ENCODE assay signal across 34 cellular contexts in the genomic region with DNA sequence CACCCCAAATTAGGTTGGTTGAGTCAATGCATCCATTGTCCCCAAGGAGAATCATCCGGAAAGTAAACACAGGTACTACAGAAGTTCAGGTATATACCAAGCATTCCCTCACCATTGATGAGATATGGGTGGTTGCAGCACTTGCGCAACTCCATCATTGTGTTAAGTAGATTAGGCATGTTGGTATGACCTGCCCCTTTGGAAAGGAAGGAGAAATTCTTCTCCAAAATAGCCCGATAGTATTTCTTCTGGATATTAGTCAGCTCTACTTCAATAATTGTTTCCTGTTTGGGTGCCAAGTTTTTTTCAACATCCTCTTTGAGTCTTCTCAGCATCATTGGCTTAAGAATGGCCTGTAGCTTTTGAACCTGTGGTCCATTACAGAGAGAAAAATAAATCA. TPM values are rescaled to one million over a fixed set of nuclear protein-coding genes. Genes with fewer than 3 reads are reported as not detected.
A peak's percentile ranks its signal among the peaks of the same experiment; 100 is the strongest.
DNase-seq lines count a peak whose midpoint lies in the region; ATAC-seq and TF ChIP-seq lines count a peak whose summit lies in the region.
"Had no signal": no experiment of that assay in that cellular context is flagged by ENCODE, and none has a peak within 500 bp of the region (broad histone marks: within the 10 kb centered on the region; RNA-seq: fewer than 3 reads in every experiment).

No MANE protein-coding gene starts in this region.

- H3F3A ChIP-seq in GM23248 (ENCODE audit: insufficient read depth), result peaks cover 49% of the 10 kb centered on the region

- CTCF ChIA-PET in activated CD8-positive, alpha-beta memory T cell treated with anti-CD3 and anti-CD28 coated beads, Interleukin-2, amount 10 ng/mL, durations not matched to agents 7 days and 5 days (lab: Charles Lee), result interaction anchor here (1.2 kb wide), 1 partner anchor 40 kb away, joined by 3 read pairs; no protein-coding TSS in a partner anchor

- H3K4me1 Mint-ChIP-seq in activated CD8-positive, alpha-beta memory T cell treated with anti-CD3 and anti-CD28 coated beads, Interleukin-2, amount 10 ng/mL, durations not matched to agents 7 days and 5 days, result peaks cover 9% of the 10 kb centered on the region
- H3K4me1 Mint-ChIP-seq: activated B cell treated with CpG ODN at 0.5 μM for 24 hours; activated naive CD8-positive, alpha-beta T cell treated with anti-CD3 and anti-CD28 coated beads, Interleukin-2, amount 10 ng/mL, durations not matched to agents 7 days and 5 days; activated T-helper 17 cell treated with anti-CD3 and anti-CD28 coated beads, Interleukin-2, amount 50 U/mL, for 72 hours; CD4-positive, alpha-beta memory T cell; natural killer cell; stimulated activated memory B cell treated with anti-CD40 and anti-IgM and Interleukin-4, amounts not matched to agents 10 μg/mL and 1 μg/mL and 100 μg/mL, for 72 hours had no signal

- ATAC-seq in activated CD8-positive, alpha-beta memory T cell treated with anti-CD3 and anti-CD28 coated beads, Interleukin-2, amount 10 ng/mL, durations not matched to agents 7 days and 5 days, result no peak
- no peak for ATAC-seq in HG03175 (IDR thresholded peaks at IDR 0.05; ENCODE audit: unreplicated experiment)
- ATAC-seq: activated T-helper 17 cell treated with anti-CD3 and anti-CD28 coated beads, Interleukin-2, amount 50 U/mL, for 72 hours; esophagus mucosa; gastroesophageal sphincter; mucosa of descending colon; natural killer cell; Right ventricle myocardium inferior; stimulated activated memory B cell treated with anti-CD40 and anti-IgM and Interleukin-4, amounts not matched to agents 10 μg/mL and 1 μg/mL and 100 μg/mL, for 72 hours; upper lobe of right lung had no signal

- no peak overlapping the region for H3K27ac ChIP-seq in GM23248
- no peak overlapping the region for H3K27ac ChIP-seq in WERI-Rb-1
- H3K27ac ChIP-seq: ascending aorta, gastroesophageal sphincter, hepatocyte, KMS-11, upper lobe of right lung had no signal

- no peaks in the 10 kb centered on the region for H3K9me3 Mint-ChIP-seq in activated CD8-positive, alpha-beta memory T cell treated with anti-CD3 and anti-CD28 coated beads, Interleukin-2, amount 10 ng/mL, durations not matched to agents 7 days and 5 days (ENCODE audit: low read depth)
- H3K9me3 Mint-ChIP-seq: activated B cell treated with CpG ODN at 0.5 μM for 24 hours; activated naive CD8-positive, alpha-beta T cell treated with anti-CD3 and anti-CD28 coated beads, Interleukin-2, amount 10 ng/mL, durations not matched to agents 7 days and 5 days; activated T-helper 17 cell treated with anti-CD3 and anti-CD28 coated beads, Interleukin-2, amount 50 U/mL, for 72 hours; CD4-positive, alpha-beta memory T cell; natural killer cell; stimulated activated memory B cell treated with anti-CD40 and anti-IgM and Interleukin-4, amounts not matched to agents 10 μg/mL and 1 μg/mL and 100 μg/mL, for 72 hours had no signal

- H3K79me2 ChIP-seq in GM23248 (ENCODE audit: insufficient read depth), result peaks cover 21% of the 10 kb centered on the region
- H3K79me2 ChIP-seq: hepatocyte had no signal

- H3K4me1 ChIP-seq in GM23248 (ENCODE audit: insufficient read depth), result peaks cover 14% of the 10 kb centered on the region
- H3K4me1 ChIP-seq: ascending aorta, gastroesophageal sphincter, upper lobe of right lung had no signal

- H3K4me2 ChIP-seq in GM23248 (ENCODE audit: unreplicated experiment), result no peak overlapping the region
- H3K4me2 ChIP-seq: hepatocyte, KMS-11, SK-N-SH had no signal

- H3K36me3 ChIP-seq in GM23248 (ENCODE audit: low read depth) (peaks cover 93% of the 10 kb centered on the region), WERI-Rb-1 (peaks cover 97% of the 10 kb centered on the region)

- H3K27me3 ChIP-seq in GM23248 (replicated peaks; ENCODE audit: insufficient read depth), result no peaks in the 10 kb centered on the region
- no peaks in the 10 kb centered on the region for H3K27me3 ChIP-seq in WERI-Rb-1 (ENCODE audit: insufficient read depth, low read depth, severe bottlenecking)
- H3K27me3 ChIP-seq: ascending aorta, gastroesophageal sphincter, hepatocyte, upper lobe of right lung had no signal

- no peak overlapping the region for H3K4me3 Mint-ChIP-seq in activated CD8-positive, alpha-beta memory T cell treated with anti-CD3 and anti-CD28 coated beads, Interleukin-2, amount 10 ng/mL, durations not matched to agents 7 days and 5 days
- H3K4me3 Mint-ChIP-seq: activated B cell treated with CpG ODN at 0.5 μM for 24 hours; activated naive CD8-positive, alpha-beta T cell treated with anti-CD3 and anti-CD28 coated beads, Interleukin-2, amount 10 ng/mL, durations not matched to agents 7 days and 5 days; activated T-helper 17 cell treated with anti-CD3 and anti-CD28 coated beads, Interleukin-2, amount 50 U/mL, for 72 hours; CD4-positive, alpha-beta memory T cell; natural killer cell; stimulated activated memory B cell treated with anti-CD40 and anti-IgM and Interleukin-4, amounts not matched to agents 10 μg/mL and 1 μg/mL and 100 μg/mL, for 72 hours had no signal

- H3K9me3 ChIP-seq in GM23248 (ENCODE audit: low read depth) (no peaks in the 10 kb centered on the region), WERI-Rb-1 (ENCODE audit: severe bottlenecking) (no peaks in the 10 kb centered on the region)
- H3K9me3 ChIP-seq: ascending aorta, gastroesophageal sphincter, mucosa of descending colon, SK-N-SH, upper lobe of right lung had no signal

- peak overlapping the region; percentile 3 for H3K27ac Mint-ChIP-seq in activated CD8-positive, alpha-beta memory T cell treated with anti-CD3 and anti-CD28 coated beads, Interleukin-2, amount 10 ng/mL, durations not matched to agents 7 days and 5 days
- H3K27ac Mint-ChIP-seq: activated B cell treated with CpG ODN at 0.5 μM for 24 hours; activated naive CD8-positive, alpha-beta T cell treated with anti-CD3 and anti-CD28 coated beads, Interleukin-2, amount 10 ng/mL, durations not matched to agents 7 days and 5 days; activated T-helper 17 cell treated with anti-CD3 and anti-CD28 coated beads, Interleukin-2, amount 50 U/mL, for 72 hours; natural killer cell; stimulated activated memory B cell treated with anti-CD40 and anti-IgM and Interleukin-4, amounts not matched to agents 10 μg/mL and 1 μg/mL and 100 μg/mL, for 72 hours had no signal

- no peaks in the 10 kb centered on the region for H4K20me1 ChIP-seq in GM23248 (ENCODE audit: insufficient read depth)

- no peaks in the 10 kb centered on the region for H3K9me2 ChIP-seq in GM23248 (ENCODE audit: insufficient read depth)
- H3K9me2 ChIP-seq: SK-N-SH had no signal

- H3K27me3 Mint-ChIP-seq in activated CD8-positive, alpha-beta memory T cell treated with anti-CD3 and anti-CD28 coated beads, Interleukin-2, amount 10 ng/mL, durations not matched to agents 7 days and 5 days, result no peaks in the 10 kb centered on the region
- H3K27me3 Mint-ChIP-seq: activated B cell treated with CpG ODN at 0.5 μM for 24 hours; activated naive CD8-positive, alpha-beta T cell treated with anti-CD3 and anti-CD28 coated beads, Interleukin-2, amount 10 ng/mL, durations not matched to agents 7 days and 5 days; activated T-helper 17 cell treated with anti-CD3 and anti-CD28 coated beads, Interleukin-2, amount 50 U/mL, for 72 hours; CD4-positive, alpha-beta memory T cell; stimulated activated memory B cell treated with anti-CD40 and anti-IgM and Interleukin-4, amounts not matched to agents 10 μg/mL and 1 μg/mL and 100 μg/mL, for 72 hours had no signal

- peaks cover 74% of the 10 kb centered on the region for H3K36me3 Mint-ChIP-seq in activated CD8-positive, alpha-beta memory T cell treated with anti-CD3 and anti-CD28 coated beads, Interleukin-2, amount 10 ng/mL, durations not matched to agents 7 days and 5 days

- in situ Hi-C loops in GM23248 (cut with MboI), result no loop called here

- no peak overlapping the region for H3K9ac ChIP-seq in GM23248
- H3K9ac ChIP-seq: KMS-11, SK-N-SH had no signal

- WGBS in GM23248 (ENCODE audit: low coverage in 1 of 2, low lambda C conversion rate in 2 of 2, missing lambda C conversion rate in 2 of 2), 2 experiments, result 71% methylated on average over 3 of the region's 3 CpGs

- TF ChIP-seq CTCF in cardiac fibroblast (IDR thresholded peaks at IDR 0.05; ENCODE audit: low read depth, low read length) (no peak), WERI-Rb-1 (IDR thresholded peaks at IDR 0.05; ENCODE audit: low read depth, low read length) (no peak)

- no peak for DNase-seq in activated CD8-positive, alpha-beta memory T cell treated with anti-CD3 and anti-CD28 coated beads, Interleukin-2, amount 10 ng/mL, durations not matched to agents 7 days and 5 days
- DNase-seq in activated CD8-positive, alpha-beta memory T cell treated with anti-CD3 and anti-CD28 coated beads for 24 hours, result no peak
- DNase-seq in GM23248, result peak; percentile 47
- peak; percentile 63 to 68 for DNase-seq in cardiac fibroblast (ENCODE audit: low read depth in 2 of 2)
- peak; percentile 39 for DNase-seq in glomerular endothelial cell (ENCODE audit: extremely low read depth, low read depth, low spot score)
- no peak for DNase-seq in midbrain (lab: John Stamatoyannopoulos, UW)
- no peak for DNase-seq in WERI-Rb-1
- DNase-seq: 8988T; activated B cell treated with CpG ODN at 0.5 μM for 24 hours; activated CD4-positive, alpha-beta T cell treated with anti-CD3 and anti-CD28 coated beads, Interleukin-2, amount 50 U/mL, for 4 hours; activated CD8-positive, alpha-beta memory T cell treated with anti-CD3 and anti-CD28 coated beads, Interleukin-2, amount 50 U/mL, for 48 hours; activated naive CD8-positive, alpha-beta T cell treated with anti-CD3 and anti-CD28 coated beads, Interleukin-2, amount 10 ng/mL, durations not matched to agents 7 days and 5 days; caudate nucleus; CD4-positive, alpha-beta memory T cell; cortex of kidney; DND-41; GOT3; mucosa of descending colon; MV-4-11; natural killer cell; NCI-H1436 treated with DMSO at 0.1 percent for 48 hours; SK-N-SH; substantia nigra; upper lobe of right lung had no signal

- H3K4me3 ChIP-seq in GM23248, result no peak overlapping the region
- no peak overlapping the region for H3K4me3 ChIP-seq in cardiac fibroblast (replicated peaks in 1 of 2; ENCODE audit: low read depth in 2 of 2, low read length in 2 of 2)
- H3K4me3 ChIP-seq in WERI-Rb-1 (ENCODE audit: low read depth, low read length), result no peak overlapping the region
- H3K4me3 ChIP-seq: ascending aorta, gastroesophageal sphincter, hepatocyte, lung, mucosa of descending colon, upper lobe of right lung had no signal

- H2AFZ ChIP-seq in GM23248, result no peak overlapping the region
- H2AFZ ChIP-seq: hepatocyte had no signal

RNA-seq across cellular contexts. Expression of gene SUPT16H, which starts 21.3 kb away (rescaled TPM):
- 100 to 1,000 TPM; 130 to 151 TPM for total RNA-seq in activated CD8-positive, alpha-beta memory T cell treated with anti-CD3 and anti-CD28 coated beads, Interleukin-2, amount 10 ng/mL, durations not matched to agents 7 days and 5 days
- 56.9 and 61.7 TPM in 2 replicates for total RNA-seq in GM23248 (2014; rRNA removed; shearing (Covaris generic))
- polyA plus RNA-seq in GM23248 (2016; fragmentation: Nextera tagmentation; extraction: Ambion mirVana), result 64.4 and 64.7 TPM in 2 replicates
- 45.1 and 50.9 TPM in 2 replicates for total RNA-seq in glomerular endothelial cell

RNA-seq across cellular contexts. Expression of gene CHD8, which starts 50.8 kb away (rescaled TPM):
- total RNA-seq in activated CD8-positive, alpha-beta memory T cell treated with anti-CD3 and anti-CD28 coated beads, Interleukin-2, amount 10 ng/mL, durations not matched to agents 7 days and 5 days, result 100 to 1,000 TPM; 130 to 138 TPM
- 32.8 and 35.9 TPM in 2 replicates for total RNA-seq in GM23248 (2014; rRNA removed; shearing (Covaris generic))
- polyA plus RNA-seq in GM23248 (2016; fragmentation: Nextera tagmentation; extraction: Ambion mirVana), result 21.2 and 21.4 TPM in 2 replicates
- 49.8 and 69.1 TPM in 2 replicates for total RNA-seq in glomerular endothelial cell

Comparison
In these comparisons a context has a peak if more than half of its experiments do, and no peak if none do; other contexts are left out.
1. DNase-seq: peak in GM23248 (single experiment), cardiac fibroblast (2 of 2) and glomerular endothelial cell (single experiment); none in activated CD8-positive, alpha-beta memory T cell treated with anti-CD3 and anti-CD28 coated beads, Interleukin-2, amount 10 ng/mL, durations not matched to agents 7 days and 5 days (single experiment), activated CD8-positive, alpha-beta memory T cell treated with anti-CD3 and anti-CD28 coated beads for 24 hours (single experiment), midbrain (single experiment) and WERI-Rb-1 (single experiment).